9 cellular contexts compared by ENCODE assay signal in genomic region chr15:65355173-65355982, GRCh38. TPM values are rescaled to one million over a fixed set of nuclear protein-coding genes. Genes with fewer than 3 reads are reported as not detected.
A peak's percentile ranks its signal among the peaks of the same experiment; 100 is the strongest.
DNase-seq lines count a peak whose midpoint lies in the region; ATAC-seq and TF ChIP-seq lines count a peak whose summit lies in the region.
"Had no signal": no experiment of that assay in that cellular context is flagged by ENCODE, and none has a peak within 500 bp of the region (broad histone marks: within the 10 kb centered on the region; RNA-seq: fewer than 3 reads in every experiment).

No MANE protein-coding gene starts in this region.

- intact Hi-C loops in activated CD4-positive, alpha-beta T cell treated with anti-CD3 and anti-CD28 coated beads, Interleukin-2, amount 10 ng/mL, durations not matched to agents 24 days and 14 days (cut with micrococcal nuclease) = no loop called here

- TF ChIP-seq POLR2A in tibial nerve (IDR thresholded peaks at IDR 0.05) = no peak

- peaks cover 12% of the 10 kb centered on the region for H3K9me3 Mint-ChIP-seq in activated CD4-positive, alpha-beta T cell treated with anti-CD3 and anti-CD28 coated beads, Interleukin-2, amount 10 ng/mL, durations not matched to agents 24 days and 14 days
- peaks cover 15% of the 10 kb centered on the region for H3K9me3 Mint-ChIP-seq in activated CD4-positive, alpha-beta T cell treated with anti-CD3 and anti-CD28 coated beads, Interleukin-2, amount 10 ng/mL, durations not matched to agents 7 days and 5 days
- H3K9me3 Mint-ChIP-seq in mesothelial cell of epicardium = peaks cover 13% of the 10 kb centered on the region

- H3K4me1 ChIP-seq in ectodermal cell (ENCODE audit: control insufficient read depth, insufficient read depth, low read length) = peaks cover 14% of the 10 kb centered on the region
- H3K4me1 ChIP-seq in tibial nerve = peaks cover 0 to 15% (median 3%) of the 10 kb centered on the region in 4 donors

- H3K27ac ChIP-seq in ectodermal cell (ENCODE audit: insufficient read depth, low read depth, low read length, poor library complexity, severe bottlenecking) (peak overlapping the region; percentile 97), tibial nerve (no peak overlapping the region)

- peaks cover 4% of the 10 kb centered on the region for H3K4me1 Mint-ChIP-seq in activated CD4-positive, alpha-beta T cell treated with anti-CD3 and anti-CD28 coated beads, Interleukin-2, amount 10 ng/mL, durations not matched to agents 24 days and 14 days
- peaks cover 6% of the 10 kb centered on the region for H3K4me1 Mint-ChIP-seq in activated CD4-positive, alpha-beta T cell treated with anti-CD3 and anti-CD28 coated beads, Interleukin-2, amount 10 ng/mL, durations not matched to agents 7 days and 5 days
- H3K4me1 Mint-ChIP-seq in mesothelial cell of epicardium = peaks cover 14% of the 10 kb centered on the region

- TF ChIP-seq EP300 in tibial nerve (IDR thresholded peaks at IDR 0.05) = no peak

- H3K4me3 Mint-ChIP-seq in activated CD4-positive, alpha-beta T cell treated with anti-CD3 and anti-CD28 coated beads, Interleukin-2, amount 10 ng/mL, durations not matched to agents 24 days and 14 days = peak overlapping the region; percentile 41
- no peak overlapping the region for H3K4me3 Mint-ChIP-seq in activated CD4-positive, alpha-beta T cell treated with anti-CD3 and anti-CD28 coated beads, Interleukin-2, amount 10 ng/mL, durations not matched to agents 7 days and 5 days
- peak overlapping the region; percentile 77 for H3K4me3 Mint-ChIP-seq in mesothelial cell of epicardium

- peaks cover 59% of the 10 kb centered on the region for H3K27me3 Mint-ChIP-seq in activated CD4-positive, alpha-beta T cell treated with anti-CD3 and anti-CD28 coated beads, Interleukin-2, amount 10 ng/mL, durations not matched to agents 24 days and 14 days
- H3K27me3 Mint-ChIP-seq in activated CD4-positive, alpha-beta T cell treated with anti-CD3 and anti-CD28 coated beads, Interleukin-2, amount 10 ng/mL, durations not matched to agents 7 days and 5 days = peaks cover 58% of the 10 kb centered on the region
- H3K27me3 Mint-ChIP-seq in mesothelial cell of epicardium (ENCODE audit: low read depth) = no peaks in the 10 kb centered on the region

- WGBS in ectodermal cell, 2 experiments = 0 to 1% methylated on average over 85 of the region's 85 CpGs
- WGBS in tibial nerve, 2 donors = 1 to 4% methylated on average over 27 to 53 of the region's 85 CpGs

- H3K36me3 ChIP-seq in ectodermal cell (ENCODE audit: control insufficient read depth, insufficient read depth, low read length) = no peaks in the 10 kb centered on the region
- H3K36me3 ChIP-seq in tibial nerve = no peaks in the 10 kb centered on the region

- no peak for TF ChIP-seq CTCF in mesothelial cell of epicardium (IDR thresholded peaks at IDR 0.05; ENCODE audit: unreplicated experiment)
- TF ChIP-seq CTCF in tibial nerve (IDR thresholded peaks at IDR 0.05) = no peak

- CTCF ChIA-PET in activated CD4-positive, alpha-beta T cell treated with anti-CD3 and anti-CD28 coated beads, Interleukin-2, amount 10 ng/mL, durations not matched to agents 7 days and 5 days (lab: Charles Lee) = interaction anchor here (0.6 kb wide), 1 partner anchor 85 kb away, joined by 3 read pairs; no protein-coding TSS in a partner anchor

- no peak for ATAC-seq in HG02981 (IDR thresholded peaks at IDR 0.05; ENCODE audit: unreplicated experiment)

- H3K9me3 ChIP-seq in ectodermal cell (ENCODE audit: control insufficient read depth, low read length) (no peaks in the 10 kb centered on the region), tibial nerve (peaks cover 0 to 10% (median 2%) of the 10 kb centered on the region in 4 donors)

- H3K4me3 ChIP-seq in ectodermal cell (ENCODE audit: insufficient read depth, low read depth, low read length) (peak overlapping the region; percentile 33), tibial nerve (peak overlapping the region; percentile 21 to 56 (median 30))

- H3K27ac Mint-ChIP-seq in activated CD4-positive, alpha-beta T cell treated with anti-CD3 and anti-CD28 coated beads, Interleukin-2, amount 10 ng/mL, durations not matched to agents 24 days and 14 days = no peak overlapping the region
- H3K27ac Mint-ChIP-seq in activated CD4-positive, alpha-beta T cell treated with anti-CD3 and anti-CD28 coated beads, Interleukin-2, amount 10 ng/mL, durations not matched to agents 7 days and 5 days = no peak overlapping the region
- H3K27ac Mint-ChIP-seq in mesothelial cell of epicardium = peak overlapping the region; percentile 88

- POLR2A ChIA-PET in activated CD4-positive, alpha-beta T cell treated with anti-CD3 and anti-CD28 coated beads, Interleukin-2, amount 10 ng/mL, durations not matched to agents 7 days and 5 days (lab: Charles Lee) = no interaction called here

- DNase-seq in activated CD4-positive, alpha-beta T cell treated with anti-CD3 and anti-CD28 coated beads, Interleukin-2, amount 10 ng/mL, durations not matched to agents 24 days and 14 days = no peak
- no peak for DNase-seq in activated CD4-positive, alpha-beta T cell treated with anti-CD3 and anti-CD28 coated beads, Interleukin-2, amount 10 ng/mL, durations not matched to agents 7 days and 5 days
- DNase-seq in mesothelial cell of epicardium (ENCODE audit: low spot score in 2 of 2, unreplicated experiment in 2 of 2) (no peak), tibial nerve (ENCODE audit: low spot score in 2 of 2) (no peak), AG08396 (ENCODE audit: low spot score) (no peak)
- no peak for DNase-seq in activated naive CD4-positive, alpha-beta T cell treated with anti-CD3 and anti-CD28 coated beads, Interleukin-2, amount 50 U/mL, for 16 hours

- H3K27me3 ChIP-seq in ectodermal cell (ENCODE audit: control insufficient read depth, insufficient read depth, low read length, poor library complexity, severe bottlenecking) = no peaks in the 10 kb centered on the region
- peaks cover 0 to 36% of the 10 kb centered on the region in 2 donors for H3K27me3 ChIP-seq in tibial nerve

- peaks cover 2% of the 10 kb centered on the region for H3K36me3 Mint-ChIP-seq in activated CD4-positive, alpha-beta T cell treated with anti-CD3 and anti-CD28 coated beads, Interleukin-2, amount 10 ng/mL, durations not matched to agents 24 days and 14 days (ENCODE audit: low read depth)
- peaks cover 8% of the 10 kb centered on the region for H3K36me3 Mint-ChIP-seq in activated CD4-positive, alpha-beta T cell treated with anti-CD3 and anti-CD28 coated beads, Interleukin-2, amount 10 ng/mL, durations not matched to agents 7 days and 5 days (ENCODE audit: low read depth)
- peaks cover 13% of the 10 kb centered on the region for H3K36me3 Mint-ChIP-seq in mesothelial cell of epicardium

RNA-seq across cellular contexts. Expression of gene IGDCC3, which starts 22.4 kb away (rescaled TPM):
- not detected in 2 replicates for total RNA-seq in activated CD4-positive, alpha-beta T cell treated with anti-CD3 and anti-CD28 coated beads, Interleukin-2, amount 10 ng/mL, durations not matched to agents 24 days and 14 days
- total RNA-seq in activated CD4-positive, alpha-beta T cell treated with anti-CD3 and anti-CD28 coated beads, Interleukin-2, amount 10 ng/mL, durations not matched to agents 7 days and 5 days = not detected
- 142 TPM for polyA plus RNA-seq in ectodermal cell (2013, experiment 1 of 4)
- polyA plus RNA-seq in ectodermal cell (2013, experiment 2 of 4) = 154 TPM
- 120 TPM for polyA plus RNA-seq in ectodermal cell (2013, experiment 3 of 4)
- polyA plus RNA-seq in ectodermal cell (2013, experiment 4 of 4) = 137 TPM
- total RNA-seq in mesothelial cell of epicardium (34.8 to 40.6 TPM (median 35.1 TPM) in 3 replicates), tibial nerve (not detected)
- total RNA-seq: Daoy had no signal

RNA-seq across cellular contexts. Expression of gene RNU5B-1, which starts 50.9 kb away (rescaled TPM):
- not detected in 2 replicates for total RNA-seq in activated CD4-positive, alpha-beta T cell treated with anti-CD3 and anti-CD28 coated beads, Interleukin-2, amount 10 ng/mL, durations not matched to agents 24 days and 14 days
- total RNA-seq in activated CD4-positive, alpha-beta T cell treated with anti-CD3 and anti-CD28 coated beads, Interleukin-2, amount 10 ng/mL, durations not matched to agents 7 days and 5 days = 10 to 100 TPM; 14.4 to 36.1 TPM
- 3,351 TPM for polyA plus RNA-seq in ectodermal cell (2013, experiment 1 of 4)
- 2,924 TPM for polyA plus RNA-seq in ectodermal cell (2013, experiment 2 of 4)
- polyA plus RNA-seq in ectodermal cell (2013, experiment 3 of 4) = 25,369 TPM
- 11,389 TPM for polyA plus RNA-seq in ectodermal cell (2013, experiment 4 of 4)
- total RNA-seq in mesothelial cell of epicardium (16.2 to 27.9 TPM (median 19.7 TPM) in 3 replicates), tibial nerve (not detected)
- total RNA-seq: Daoy had no signal

RNA-seq across cellular contexts. Expression of gene RNU5A-1, which starts 59.5 kb away (rescaled TPM):
- total RNA-seq in activated CD4-positive, alpha-beta T cell treated with anti-CD3 and anti-CD28 coated beads, Interleukin-2, amount 10 ng/mL, durations not matched to agents 24 days and 14 days = not detected in 2 replicates
- total RNA-seq in activated CD4-positive, alpha-beta T cell treated with anti-CD3 and anti-CD28 coated beads, Interleukin-2, amount 10 ng/mL, durations not matched to agents 7 days and 5 days = not detected
- polyA plus RNA-seq in ectodermal cell (2013, experiment 1 of 4) = 1,228 TPM
- polyA plus RNA-seq in ectodermal cell (2013, experiment 2 of 4) = 819 TPM
- polyA plus RNA-seq in ectodermal cell (2013, experiment 3 of 4) = 13,838 TPM
- 7,524 TPM for polyA plus RNA-seq in ectodermal cell (2013, experiment 4 of 4)
- not detected in 3 replicates for total RNA-seq in mesothelial cell of epicardium
- total RNA-seq in tibial nerve = not detected
- total RNA-seq: Daoy had no signal

Comparison
In these comparisons a context has a peak if more than half of its experiments do, and no peak if none do; other contexts are left out.
1. RNA of gene IGDCC3, which starts 22.4 kb away (total RNA-seq): 34.8 to 40.6 TPM in mesothelial cell of epicardium; not detected in activated CD4-positive, alpha-beta T cell treated with anti-CD3 and anti-CD28 coated beads, Interleukin-2, amount 10 ng/mL, durations not matched to agents 24 days and 14 days, not detected in activated CD4-positive, alpha-beta T cell treated with anti-CD3 and anti-CD28 coated beads, Interleukin-2, amount 10 ng/mL, durations not matched to agents 7 days and 5 days and not detected in tibial nerve; every median in the first group is over 10 times any median in the second.